8 cellular contexts compared by ENCODE assay signal in genomic region chr17:31009036-31009702, GRCh38. TPM values are rescaled to one million over a fixed set of nuclear protein-coding genes. Genes with fewer than 3 reads are reported as not detected.
DNase-seq lines count a peak whose midpoint lies in the region; ATAC-seq and TF ChIP-seq lines count a peak whose summit lies in the region.
"Not testable (repeated sequence)": the region's sequence is repeated elsewhere in the genome, so short reads cannot be mapped to it uniquely, and the experiment has no call there.

No MANE protein-coding gene starts in this region.

- H3K4me1 ChIP-seq in foreskin keratinocyte, right lobe of liver: not testable (repeated sequence)
- peaks cover 2 to 10% (median 7%) of the 10 kb centered on the region in 4 donors for H3K4me1 ChIP-seq in transverse colon

- not testable (repeated sequence) for H3K9me3 Mint-ChIP-seq in MCF 10A (ENCODE audit: unreplicated experiment)

- not testable (repeated sequence) for H3K27ac ChIP-seq in foreskin keratinocyte
- H3K27ac ChIP-seq in right lobe of liver, result peak overlapping the region in 1 of 3 donors; percentile 31
- H3K27ac ChIP-seq in transverse colon, result peak overlapping the region; percentile 68 to 86 (median 77)

- H3K27me3 Mint-ChIP-seq in MCF 10A (ENCODE audit: insufficient read depth, unreplicated experiment), result not testable (repeated sequence)

- peak overlapping the region; percentile 89 for H3K4me3 Mint-ChIP-seq in MCF 10A (ENCODE audit: unreplicated experiment)

- ATAC-seq in foreskin keratinocyte (peak; percentile 23), right lobe of liver (peak in 2 of 4 donors; percentile 7 to 11), sciatic nerve (peak; percentile 53)

- in situ Hi-C loops in transverse colon (cut with MboI; ENCODE audit: low pct_ligation_motif_present in 1 of 4, low pct_unique_long_range_greater_than_20kb in 1 of 4, low sequenced_read_pairs in 3 of 4), result not testable (repeated sequence)

- not testable (repeated sequence) for H3K36me3 ChIP-seq in GM06990 (ENCODE audit: control insufficient read depth, insufficient read depth, low read length); right lobe of liver; transverse colon

- H3K4me3 ChIP-seq in GM06990 (replicated peaks; ENCODE audit: low read depth, low read length), result peak overlapping the region; percentile 67
- peak overlapping the region; percentile 53 to 69 (median 68) for H3K4me3 ChIP-seq in right lobe of liver
- H3K4me3 ChIP-seq in transverse colon, result peak overlapping the region; percentile 42 to 63 (median 56)

- 29% methylated on average over 10 of the region's 34 CpGs for WGBS in right lobe of liver (ENCODE audit: insufficient coverage, low coverage, low lambda C conversion rate, missing lambda C conversion rate)
- WGBS in transverse colon (ENCODE audit: low coverage in 1 of 2), 2 donors, result 26 to 60% methylated on average over 1 to 34 of the region's 34 CpGs

- TF ChIP-seq POLR2A in right lobe of liver (IDR thresholded peaks at IDR 0.05); transverse colon (IDR thresholded peaks at IDR 0.05): not testable (repeated sequence)

- H3K4me1 Mint-ChIP-seq in MCF 10A (ENCODE audit: insufficient read depth, unreplicated experiment), result peaks cover 16% of the 10 kb centered on the region

- not testable (repeated sequence) for H3K9me3 ChIP-seq in right lobe of liver, transverse colon

- peaks cover 31% of the 10 kb centered on the region for H3K36me3 Mint-ChIP-seq in MCF 10A (ENCODE audit: insufficient read depth, unreplicated experiment)

- not testable (repeated sequence) for TF ChIP-seq CTCF in GM06990 (IDR thresholded peaks at IDR 0.05; ENCODE audit: insufficient read depth, low read length, poor library complexity, severe bottlenecking); MCF 10A (IDR thresholded peaks at IDR 0.05; ENCODE audit: unreplicated experiment); foreskin keratinocyte (conservative IDR thresholded peaks at IDR 0.05); right lobe of liver (IDR thresholded peaks at IDR 0.05); transverse colon (IDR thresholded peaks at IDR 0.05)

- CTCF ChIA-PET in MCF 10A (lab: Yijun Ruan, JAX), result interaction anchor here (1.2 to 1.9 kb wide), 3 partner anchors 203 to 208 kb away, joined by 4 to 11 read pairs (median 4); no protein-coding TSS in a partner anchor

- not testable (repeated sequence) for H3K27me3 ChIP-seq in GM06990 (replicated peaks; ENCODE audit: control insufficient read depth, insufficient read depth, low read length); foreskin keratinocyte; right lobe of liver; transverse colon

- intact Hi-C loops in MCF 10A (cut with micrococcal nuclease), result loop anchor here (2.0 kb wide), 1 partner anchor 102 kb away; the partner anchor contains the start of gene TEFM
- intact Hi-C loops in right lobe of liver (cut with DNase I); sciatic nerve (cut with DNase I); transverse colon (cut with DNase I; ENCODE audit: low total_unique reads): not testable (repeated sequence)

- peak; percentile 15 for DNase-seq in GM06990 (ENCODE audit: extremely low read depth, insufficient read length)
- DNase-seq in NCI-H524 (lab: John Stamatoyannopoulos, UW), result peak; percentile 39 to 61
- DNase-seq in activated CD8-positive, alpha-beta memory T cell treated with anti-CD3 and anti-CD28 coated beads, Interleukin-2, amount 50 U/mL, for 4 hours, result peak; percentile 18
- peak; percentile 54 for DNase-seq in MCF 10A (ENCODE audit: unreplicated experiment)
- peak in 1 of 2 donors; percentile 13 for DNase-seq in foreskin keratinocyte
- not testable (repeated sequence) for DNase-seq in right lobe of liver; sciatic nerve (ENCODE audit: low spot score)
- peak; percentile 13 for DNase-seq in transverse colon

- TF ChIP-seq EP300 in transverse colon (IDR thresholded peaks at IDR 0.05; ENCODE audit: low read depth), result not testable (repeated sequence)

- POLR2A ChIA-PET in MCF 10A (lab: Yijun Ruan, JAX), result interaction anchor here (0.6 to 5.8 kb wide), 23 partner anchors 7 to 334 kb away, joined by 3 to 108 read pairs (median 5); partner anchors contain the start of genes CRLF3, NF1, RNF135 and TEFM

- peak overlapping the region; percentile 98 for H3K27ac Mint-ChIP-seq in MCF 10A (ENCODE audit: low read depth, unreplicated experiment)

- BruUV-seq in MCF 10A (replicated peaks; lab: Mats Ljungman, UMichigan), result TSS peak; percentile 13

RNA-seq across cellular contexts. Expression of gene RNF135, which starts 38.3 kb away (rescaled TPM):
- total RNA-seq in MCF 10A (2022), result 20.1 and 31.0 TPM in 2 replicates
- 12.5 and 12.6 TPM in 2 replicates for total RNA-seq in foreskin keratinocyte
- 12.3 and 13.0 TPM in 2 replicates for polyA plus RNA-seq in foreskin keratinocyte
- total RNA-seq in right lobe of liver, result 1 to 10 TPM; 3.7 to 6.1 (median 4.6) TPM
- 23.8 TPM for total RNA-seq in sciatic nerve
- total RNA-seq in transverse colon, result 10 to 100 TPM in 3 of 4 donors, 1 to 10 TPM in 1; 9.0 to 34.1 (median 25.0) TPM
